Comparison of ENCODE assay signal across 8 cellular contexts in genomic region chr17:2786176-2786881, GRCh38. TPM values are rescaled to one million over a fixed set of nuclear protein-coding genes. Genes with fewer than 3 reads are reported as not detected.
DNase-seq lines count a peak whose midpoint lies in the region; ATAC-seq and TF ChIP-seq lines count a peak whose summit lies in the region.

No MANE protein-coding gene starts in this region.

- 26% methylated on average over 21 of the region's 21 CpGs for WGBS in suprapubic skin

- H3K9me3 ChIP-seq in SJCRH30 (replicated peaks): no peaks in the 10 kb centered on the region
- no peaks in the 10 kb centered on the region for H3K9me3 ChIP-seq in suprapubic skin

- TF ChIP-seq EP300 in suprapubic skin (IDR thresholded peaks at IDR 0.05): no peak

- H3K4me3 ChIP-seq in SJCRH30 (no peak overlapping the region), suprapubic skin (no peak overlapping the region)

- DNase-seq in CD1c-positive myeloid dendritic cell (ENCODE audit: extremely low spot score) (peak; percentile 97), NCI-H1092 treated with DMSO at 0.1 percent for 48 hours (lab: John Stamatoyannopoulos, UW) (peak; percentile 72), SJCRH30 (peak; percentile 81 to 91), foreskin keratinocyte (peak; percentile 43 to 72), occipital lobe (lab: John Stamatoyannopoulos, UW) (peak; percentile 71), suprapubic skin (ENCODE audit: low spot score in 2 of 2) (peak in 1 of 2 donors; percentile 82)
- DNase-seq in activated effector memory CD4-positive, alpha-beta T cell treated with Interleukin-2 at 50 U/mL for 16 hours: peak; percentile 86

- H3K27me3 ChIP-seq in SJCRH30 (no peaks in the 10 kb centered on the region), foreskin keratinocyte (peaks cover 10% of the 10 kb centered on the region), suprapubic skin (peaks cover 3% of the 10 kb centered on the region)

- H3K4me1 ChIP-seq in SJCRH30 (no peaks in the 10 kb centered on the region), foreskin keratinocyte (no peaks in the 10 kb centered on the region), suprapubic skin (peaks cover 7% of the 10 kb centered on the region)

- H3K36me3 ChIP-seq in SJCRH30: no peaks in the 10 kb centered on the region
- no peaks in the 10 kb centered on the region for H3K36me3 ChIP-seq in suprapubic skin

- TF ChIP-seq POLR2A in suprapubic skin (IDR thresholded peaks at IDR 0.05): no peak

- peak; percentile 98 for TF ChIP-seq CTCF in foreskin keratinocyte (conservative IDR thresholded peaks at IDR 0.05)
- TF ChIP-seq CTCF in suprapubic skin (IDR thresholded peaks at IDR 0.05): peak; percentile 35 to 80

- H3K27ac ChIP-seq in SJCRH30 (no peak overlapping the region), foreskin keratinocyte (no peak overlapping the region), suprapubic skin (no peak overlapping the region)

- ATAC-seq in GM21723 (IDR thresholded peaks at IDR 0.05; ENCODE audit: unreplicated experiment): peak; percentile 73
- ATAC-seq in foreskin keratinocyte: peak; percentile 90

RNA-seq across cellular contexts. Expression of gene RAP1GAP2, which starts 9.9 kb away (rescaled TPM):
- total RNA-seq in SJCRH30 (2014; rRNA removed; shearing (Covaris generic)): 6.0 and 7.4 TPM in 2 replicates
- total RNA-seq in foreskin keratinocyte (28.2 and 29.5 TPM in 2 replicates), occipital lobe (29.3 TPM), suprapubic skin (10 to 100 TPM; 10.8 to 18.3 (median 12.6) TPM)
- polyA plus RNA-seq in foreskin keratinocyte: 13.0 and 15.0 TPM in 2 replicates

RNA-seq across cellular contexts. Expression of gene CCDC92B, which starts 36.9 kb away (rescaled TPM):
- not detected in 2 replicates for total RNA-seq in SJCRH30 (2014; rRNA removed; shearing (Covaris generic))
- 0.07 TPM in 1 of 2 replicates, not detected in the other for total RNA-seq in foreskin keratinocyte
- polyA plus RNA-seq in foreskin keratinocyte: 0.03 TPM in 2 replicates
- 1.1 TPM for total RNA-seq in occipital lobe
- 1 to 10 TPM in 2 of 4 donors, under 1 TPM in 2; 0.42 to 1.6 (median 0.84) TPM for total RNA-seq in suprapubic skin
